Comparison of ENCODE assay signal across 7 cellular contexts in genomic region chr19:49642488-49643035, GRCh38. TPM values are rescaled to one million over a fixed set of nuclear protein-coding genes. Genes with fewer than 3 reads are reported as not detected.
DNase-seq lines count a peak whose midpoint lies in the region; ATAC-seq and TF ChIP-seq lines count a peak whose summit lies in the region.

No MANE protein-coding gene starts in this region.

- H3K79me2 ChIP-seq in HCT116 (ENCODE audit: insufficient read depth, low read length), result peaks cover 64% of the 10 kb centered on the region

- H3K9me3 ChIP-seq in HCT116 (ENCODE audit: control insufficient read depth in 1 of 2, insufficient read depth in 1 of 2, low read depth in 1 of 2, low read length in 2 of 2) (no peaks in the 10 kb centered on the region), right cardiac atrium (ENCODE audit: control insufficient read depth, low read length) (no peaks in the 10 kb centered on the region), spleen (no peaks in the 10 kb centered on the region)

- H3K9ac ChIP-seq in HCT116 (ENCODE audit: low read length), result peak overlapping the region; percentile 99

- ATAC-seq in HCT116 (no peak), right cardiac atrium (no peak), GM18870 (IDR thresholded peaks at IDR 0.05; ENCODE audit: unreplicated experiment) (no peak), GM19351 (IDR thresholded peaks at IDR 0.05; ENCODE audit: unreplicated experiment) (no peak)

- H3K4me1 ChIP-seq in HCT116 (ENCODE audit: control insufficient read depth in 1 of 2, insufficient read depth in 2 of 2, low read length in 2 of 2), result peaks cover 15 to 37% of the 10 kb centered on the region in 2 experiments
- H3K4me1 ChIP-seq in right cardiac atrium (ENCODE audit: control insufficient read depth, insufficient read depth, low read length), result no peaks in the 10 kb centered on the region
- peaks cover 15 to 81% (median 63%) of the 10 kb centered on the region in 6 donors for H3K4me1 ChIP-seq in spleen

- CTCF ChIA-PET in HCT116 (lab: Charles Lee), result interaction anchor here (1.0 to 1.1 kb wide), 2 partner anchors 22 to 33 kb away, joined by 3 read pairs; no protein-coding TSS in a partner anchor

- TF ChIP-seq CTCF in HCT116 (IDR thresholded peaks at IDR 0.05 in 2 of 3, conservative IDR thresholded peaks at IDR 0.05 in 1 of 3; ENCODE audit: borderline replicate concordance in 1 of 3, insufficient read depth in 1 of 3, low read depth in 2 of 3, low read length in 2 of 3), result no peak
- TF ChIP-seq CTCF in VCaP (conservative IDR thresholded peaks at IDR 0.05), result no peak
- TF ChIP-seq CTCF in spleen (IDR thresholded peaks at IDR 0.05 in 8 of 11, conservative IDR thresholded peaks at IDR 0.05 in 3 of 11), result no peak

- RAD21 ChIA-PET in HCT116 (lab: Charles Lee; ENCODE audit: low non-redundant PET in 1 of 2, low total read pairs in 2 of 2, uncharacterized antibody in 2 of 2, unreplicated experiment in 2 of 2), result no interaction called here

- no peak for TF ChIP-seq POLR2A in HCT116 (IDR thresholded peaks at IDR 0.05; ENCODE audit: borderline replicate concordance, extremely low read depth, insufficient read depth, insufficient read length)
- no peak for TF ChIP-seq POLR2A in spleen (IDR thresholded peaks at IDR 0.05)

- peak overlapping the region; percentile 81 for H3K4me2 ChIP-seq in HCT116 (ENCODE audit: low read length)

- no peaks in the 10 kb centered on the region for H4K20me1 ChIP-seq in HCT116 (ENCODE audit: insufficient read depth)

- no peaks in the 10 kb centered on the region for H3K9me2 ChIP-seq in HCT116 (ENCODE audit: insufficient read depth)

- H3K27ac ChIP-seq in HCT116 (ENCODE audit: low read depth, low read length), result peak overlapping the region; percentile 90
- H3K27ac ChIP-seq in VCaP, result peak overlapping the region; percentile 95
- peak overlapping the region; percentile 87 for H3K27ac ChIP-seq in right cardiac atrium (ENCODE audit: low read length)
- peak overlapping the region; percentile 89 to 98 (median 95) for H3K27ac ChIP-seq in spleen

- BruUV-seq in HCT116 (replicated peaks; lab: Mats Ljungman, UMichigan), result no TSS peak

- H3K27me3 ChIP-seq in HCT116 (ENCODE audit: insufficient read depth, low read length) (no peaks in the 10 kb centered on the region), right cardiac atrium (ENCODE audit: control insufficient read depth, insufficient read depth) (no peaks in the 10 kb centered on the region), spleen (replicated peaks in 1 of 7) (no peaks in the 10 kb centered on the region)

- POLR2A ChIA-PET in HCT116 (lab: Charles Lee), result interaction anchor here (0.6 to 3.0 kb wide), 7 partner anchors 14 to 147 kb away, joined by 3 to 92 read pairs (median 4); partner anchors contain the start of genes BCL2L12, IRF3, PRMT1 and RPS11

- peak overlapping the region; percentile 75 to 92 for H3K4me3 ChIP-seq in HCT116 (replicated peaks in 1 of 2; ENCODE audit: low read depth in 1 of 2, low read length in 2 of 2)
- H3K4me3 ChIP-seq in right cardiac atrium (ENCODE audit: low read length), result peak overlapping the region; percentile 96
- peak overlapping the region; percentile 62 to 98 (median 86) for H3K4me3 ChIP-seq in spleen

- no peak overlapping the region for H2AFZ ChIP-seq in HCT116 (ENCODE audit: low read depth, low read length, poor library complexity, severe bottlenecking)

- H3K36me3 ChIP-seq in HCT116 (ENCODE audit: control insufficient read depth in 1 of 2, insufficient read depth in 2 of 2, low read length in 2 of 2) (peaks cover 13 to 16% of the 10 kb centered on the region in 2 experiments; a peak in 3 of 4 replicates), spleen (peaks cover 0 to 32% (median 22%) of the 10 kb centered on the region in 6 donors)

- 7% methylated on average over 6 of the region's 6 CpGs for WGBS in right cardiac atrium
- 9 to 15% (median 10%) methylated on average over 5 to 6 of the region's 6 CpGs for WGBS in spleen, 5 donors

- no peak for TF ChIP-seq RAD21 in HCT116 (IDR thresholded peaks at IDR 0.05; ENCODE audit: low read depth)

- no peak for DNase-seq in HCT116 (ENCODE audit: low read depth, low spot score)
- DNase-seq in right cardiac atrium, result no peak
- DNase-seq in spleen, result no peak
- no peak for DNase-seq in NCI-H1092 (lab: John Stamatoyannopoulos, UW)

- intact Hi-C loops in HCT116 (cut with micrococcal nuclease), result loop anchor here (1.0 kb wide), 1 partner anchor 22 kb away; no protein-coding TSS in a partner anchor
- intact Hi-C loops in right cardiac atrium (cut with DNase I), result no loop called here
- intact Hi-C loops in spleen (cut with DNase I; ENCODE audit: low total_unique reads), result no loop called here

TF ChIP-seq in HCT116, 20 proteins besides CTCF, POLR2A, EP300 and RAD21:
- peak; percentile 42 for TF ChIP-seq ZFX (IDR thresholded peaks at IDR 0.05)
- no peak for TF ChIP-seq JUND (IDR thresholded peaks at IDR 0.05)
- no peak for TF ChIP-seq EGR1 (IDR thresholded peaks at IDR 0.05; ENCODE audit: low read depth)
- TF ChIP-seq, protein P1, sequence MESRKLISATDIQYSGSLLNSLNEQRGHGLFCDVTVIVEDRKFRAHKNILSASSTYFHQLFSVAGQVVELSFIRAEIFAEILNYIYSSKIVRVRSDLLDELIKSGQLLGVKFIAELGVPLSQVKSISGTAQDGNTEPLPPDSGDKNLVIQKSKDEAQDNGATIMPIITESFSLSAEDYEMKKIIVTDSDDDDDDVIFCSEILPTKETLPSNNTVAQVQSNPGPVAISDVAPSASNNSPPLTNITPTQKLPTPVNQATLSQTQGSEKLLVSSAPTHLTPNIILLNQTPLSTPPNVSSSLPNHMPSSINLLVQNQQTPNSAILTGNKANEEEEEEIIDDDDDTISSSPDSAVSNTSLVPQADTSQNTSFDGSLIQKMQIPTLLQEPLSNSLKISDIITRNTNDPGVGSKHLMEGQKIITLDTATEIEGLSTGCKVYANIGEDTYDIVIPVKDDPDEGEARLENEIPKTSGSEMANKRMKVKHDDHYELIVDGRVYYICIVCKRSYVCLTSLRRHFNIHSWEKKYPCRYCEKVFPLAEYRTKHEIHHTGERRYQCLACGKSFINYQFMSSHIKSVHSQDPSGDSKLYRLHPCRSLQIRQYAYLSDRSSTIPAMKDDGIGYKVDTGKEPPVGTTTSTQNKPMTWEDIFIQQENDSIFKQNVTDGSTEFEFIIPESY (IDR thresholded peaks at IDR 0.05; ENCODE audit: extremely low read depth, insufficient replicate concordance, low read length), result no peak

RNA-seq across cellular contexts. Expression of gene SCAF1, which starts 0.6 kb away (rescaled TPM):
- 96.8 TPM for total RNA-seq in HCT116 (2021; ENCODE audit: unreplicated experiment)
- 39.9 and 46.0 TPM in 2 replicates for polyA plus RNA-seq in HCT116 (2012)
- 10 to 100 TPM; 41.8 to 52.7 (median 42.3) TPM for total RNA-seq in right cardiac atrium
- polyA plus RNA-seq in right cardiac atrium, result 23.3 TPM
- 10 to 100 TPM; 21.9 to 66.2 (median 57.0) TPM for total RNA-seq in spleen
- 10 to 100 TPM in 1 of 3 donors, 1 to 10 TPM in 2; 7.5 to 21.3 (median 7.6) TPM for polyA plus RNA-seq in spleen

RNA-seq across cellular contexts. Expression of gene RRAS, which starts 2.6 kb away (rescaled TPM):
- total RNA-seq in HCT116 (2021; ENCODE audit: unreplicated experiment), result 55.9 TPM
- polyA plus RNA-seq in HCT116 (2012), result 115 and 117 TPM in 2 replicates
- total RNA-seq in right cardiac atrium, result 100 to 1,000 TPM in 1 of 4 donors, 10 to 100 TPM in 3; 76.7 to 106 (median 85.3) TPM
- polyA plus RNA-seq in right cardiac atrium, result 153 TPM
- total RNA-seq in spleen, result 10 to 100 TPM; 30.9 to 57.6 (median 44.4) TPM
- polyA plus RNA-seq in spleen, result 100 to 1,000 TPM in 1 of 3 donors, 10 to 100 TPM in 2; 66.5 to 106 (median 98.2) TPM

RNA-seq across cellular contexts. Expression of gene IRF3, which starts 23.1 kb away (rescaled TPM):
- total RNA-seq in HCT116 (2021; ENCODE audit: unreplicated experiment) (129 TPM), right cardiac atrium (10 to 100 TPM; 34.1 to 58.0 (median 40.7) TPM), spleen (100 to 1,000 TPM in 4 of 7 donors, 10 to 100 TPM in 3; 87.9 to 150 (median 127) TPM)
- polyA plus RNA-seq in HCT116 (2012), result 109 and 131 TPM in 2 replicates
- polyA plus RNA-seq in right cardiac atrium (39.6 TPM), spleen (100 to 1,000 TPM; 127 to 294 (median 276) TPM)

RNA-seq across cellular contexts. Expression of gene BCL2L12, which starts 23.2 kb away (rescaled TPM):
- 93.9 TPM for total RNA-seq in HCT116 (2021; ENCODE audit: unreplicated experiment)
- 71.6 and 83.5 TPM in 2 replicates for polyA plus RNA-seq in HCT116 (2012)
- total RNA-seq in right cardiac atrium, result 10 to 100 TPM in 3 of 4 donors, 1 to 10 TPM in 1; 8.6 to 14.0 (median 12.4) TPM
- 15.1 TPM for polyA plus RNA-seq in right cardiac atrium
- 10 to 100 TPM in 6 of 7 donors, 1 to 10 TPM in 1; 7.8 to 26.6 (median 16.3) TPM for total RNA-seq in spleen
- 10 to 100 TPM; 26.5 to 36.7 (median 30.1) TPM for polyA plus RNA-seq in spleen

RNA-seq across cellular contexts. Expression of gene PRMT1, which starts 34.5 kb away (rescaled TPM):
- total RNA-seq in HCT116 (2021; ENCODE audit: unreplicated experiment) (428 TPM), right cardiac atrium (100 to 1,000 TPM; 117 to 131 (median 125) TPM), spleen (100 to 1,000 TPM; 108 to 136 (median 115) TPM)
- 595 and 673 TPM in 2 replicates for polyA plus RNA-seq in HCT116 (2012)
- polyA plus RNA-seq in right cardiac atrium (154 TPM), spleen (100 to 1,000 TPM; 114 to 175 (median 134) TPM)
